ENCODE assay signal across 8 cellular contexts in genomic region chr17:40107266-40107980, GRCh38.
A peak's percentile ranks its signal among the peaks of the same experiment; 100 is the strongest.
DNase-seq lines count a peak whose midpoint lies in the region; ATAC-seq and TF ChIP-seq lines count a peak whose summit lies in the region.

No MANE protein-coding gene starts in this region.

- peak overlapping the region; percentile 91 for H3K27ac ChIP-seq in BLaER1
- peak overlapping the region; percentile 94 to 96 for H3K27ac ChIP-seq in coronary artery

- H3K9me3 Mint-ChIP-seq in nephron progenitor cell: no peaks in the 10 kb centered on the region

- TF ChIP-seq CTCF in coronary artery (IDR thresholded peaks at IDR 0.05) (no peak), nephron progenitor cell (IDR thresholded peaks at IDR 0.05) (no peak)

- no peaks in the 10 kb centered on the region for H3K36me3 Mint-ChIP-seq in nephron progenitor cell (ENCODE audit: low read depth)

- peak overlapping the region; percentile 78 for H3K4me2 ChIP-seq in BLaER1

- peaks cover 7% of the 10 kb centered on the region for H3K27me3 Mint-ChIP-seq in nephron progenitor cell (ENCODE audit: low read depth, poor library complexity)

- peak overlapping the region; percentile 18 for H3K4me3 Mint-ChIP-seq in nephron progenitor cell

- DNase-seq in NT2/D1 (ENCODE audit: low read depth, low spot score): no peak
- DNase-seq in coronary artery (ENCODE audit: low spot score): peak; percentile 77
- DNase-seq in nephron progenitor cell: no peak
- no peak for DNase-seq in NK-92 treated with Interleukin-12 subunit alpha and Interleukin-12 subunit beta, amount 100 ng/mL, for 24 hours (lab: John Stamatoyannopoulos, UW)
- no peak for DNase-seq in OCI-M2 (lab: John Stamatoyannopoulos, UW; ENCODE audit: unreplicated experiment)
- DNase-seq in hepatic stellate cell (ENCODE audit: low spot score): no peak

- peaks cover 100% of the 10 kb centered on the region for H3K4me1 ChIP-seq in BLaER1
- peaks cover 52% of the 10 kb centered on the region for H3K4me1 ChIP-seq in NT2/D1 (ENCODE audit: insufficient read depth, insufficient read length)

- peaks cover 91% of the 10 kb centered on the region for H3K4me1 Mint-ChIP-seq in nephron progenitor cell

- no peaks in the 10 kb centered on the region for H4K20me1 ChIP-seq in BLaER1

- H3K9ac ChIP-seq in BLaER1 (peak overlapping the region; percentile 64; the same call in 1 of the 2 replicates), NT2/D1 (ENCODE audit: insufficient read length, low read depth) (peak overlapping the region; percentile 47)

- H3K4me3 ChIP-seq in BLaER1: no peak overlapping the region; the same call in 1 of the 2 replicates
- no peak overlapping the region for H3K4me3 ChIP-seq in NT2/D1 (ENCODE audit: insufficient read length, low read depth)
- peak overlapping the region; percentile 50 for H3K4me3 ChIP-seq in coronary artery

- H3K9me3 ChIP-seq in BLaER1 (no peaks in the 10 kb centered on the region), NT2/D1 (ENCODE audit: insufficient read depth, low read length) (no peaks in the 10 kb centered on the region)

- no peaks in the 10 kb centered on the region for H3K36me3 ChIP-seq in BLaER1
- H3K36me3 ChIP-seq in NT2/D1 (ENCODE audit: insufficient read depth, insufficient read length, low read length): no peaks in the 10 kb centered on the region

- no peak for ATAC-seq in HG03108 (IDR thresholded peaks at IDR 0.05; ENCODE audit: unreplicated experiment)

- peak overlapping the region; percentile 92 for H3K27ac Mint-ChIP-seq in nephron progenitor cell

- H3K27me3 ChIP-seq in BLaER1 (no peaks in the 10 kb centered on the region), NT2/D1 (ENCODE audit: insufficient read depth, insufficient read length) (peaks cover 13% of the 10 kb centered on the region)
